1 cellular context compared by ENCODE assay signal in genomic region chr7:113118074-113118959, GRCh38.
TF ChIP-seq lines count a peak whose summit lies in the region.

A gene with protein sequence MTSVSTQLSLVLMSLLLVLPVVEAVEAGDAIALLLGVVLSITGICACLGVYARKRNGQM (minus strand): TSS chr7:113118554. CDS start chr7:113117578, 976 bp downstream.

TF ChIP-seq in K562, 482 proteins besides CTCF, POLR2A, EP300 and RAD21 (continued from another document and continues in another):
- TF ChIP-seq, protein P1, sequence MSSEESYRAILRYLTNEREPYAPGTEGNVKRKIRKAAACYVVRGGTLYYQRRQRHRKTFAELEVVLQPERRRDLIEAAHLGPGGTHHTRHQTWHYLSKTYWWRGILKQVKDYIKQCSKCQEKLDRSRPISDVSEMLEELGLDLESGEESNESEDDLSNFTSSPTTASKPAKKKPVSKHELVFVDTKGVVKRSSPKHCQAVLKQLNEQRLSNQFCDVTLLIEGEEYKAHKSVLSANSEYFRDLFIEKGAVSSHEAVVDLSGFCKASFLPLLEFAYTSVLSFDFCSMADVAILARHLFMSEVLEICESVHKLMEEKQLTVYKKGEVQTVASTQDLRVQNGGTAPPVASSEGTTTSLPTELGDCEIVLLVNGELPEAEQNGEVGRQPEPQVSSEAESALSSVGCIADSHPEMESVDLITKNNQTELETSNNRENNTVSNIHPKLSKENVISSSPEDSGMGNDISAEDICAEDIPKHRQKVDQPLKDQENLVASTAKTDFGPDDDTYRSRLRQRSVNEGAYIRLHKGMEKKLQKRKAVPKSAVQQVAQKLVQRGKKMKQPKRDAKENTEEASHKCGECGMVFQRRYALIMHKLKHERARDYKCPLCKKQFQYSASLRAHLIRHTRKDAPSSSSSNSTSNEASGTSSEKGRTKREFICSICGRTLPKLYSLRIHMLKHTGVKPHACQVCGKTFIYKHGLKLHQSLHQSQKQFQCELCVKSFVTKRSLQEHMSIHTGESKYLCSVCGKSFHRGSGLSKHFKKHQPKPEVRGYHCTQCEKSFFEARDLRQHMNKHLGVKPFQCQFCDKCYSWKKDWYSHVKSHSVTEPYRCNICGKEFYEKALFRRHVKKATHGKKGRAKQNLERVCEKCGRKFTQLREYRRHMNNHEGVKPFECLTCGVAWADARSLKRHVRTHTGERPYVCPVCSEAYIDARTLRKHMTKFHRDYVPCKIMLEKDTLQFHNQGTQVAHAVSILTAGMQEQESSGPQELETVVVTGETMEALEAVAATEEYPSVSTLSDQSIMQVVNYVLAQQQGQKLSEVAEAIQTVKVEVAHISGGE (CRISPR knock-in tag; IDR thresholded peaks at IDR 0.05) = peak in 1 of 3 experiments; percentile 35; a peak in 1 of 6 replicates
- TF ChIP-seq PTRF (tag; IDR thresholded peaks at IDR 0.05) (no peak), CXXC5 (CRISPR knock-in tag; IDR thresholded peaks at IDR 0.05) (peak; percentile 97), RFX5 (IDR thresholded peaks at IDR 0.05; ENCODE audit: low read depth, low read length) (no peak), ZFX (CRISPR knock-in tag; IDR thresholded peaks at IDR 0.05) (no peak), ARID1B (IDR thresholded peaks at IDR 0.05) (0 out of 2 replicates have a peak, but pooled peaks have one; percentile 8), ZKSCAN8 (CRISPR knock-in tag; IDR thresholded peaks at IDR 0.05) (peak; percentile 62; the same call in 1 of the 2 replicates), FOSL1 (tag; conservative IDR thresholded peaks at IDR 0.05) (no peak), KAT7 (CRISPR knock-in tag; IDR thresholded peaks at IDR 0.05; ENCODE audit: borderline replicate concordance) (peak; percentile 79), GTF2E2 (tag; IDR thresholded peaks at IDR 0.05) (peak; percentile 98), TBL1XR1 (IDR thresholded peaks at IDR 0.05; ENCODE audit: low read length in 2 of 2) (peak in 1 of 2 experiments; percentile 22; a peak in 1 of 4 replicates), YY1 (IDR thresholded peaks at IDR 0.05; ENCODE audit: borderline replicate concordance in 1 of 3, control insufficient read depth in 1 of 3, extremely low read depth in 1 of 3, insufficient read depth in 3 of 3, insufficient read length in 1 of 3, insufficient replicate concordance in 2 of 3, low read depth in 1 of 3, low read length in 2 of 3) (peak; percentile 89 to 99 (median 97)), ATF7 (IDR thresholded peaks at IDR 0.05) (peak; percentile 85), BACH1 (tag; IDR thresholded peaks at IDR 0.05) (no peak; the same call in 1 of the 2 replicates), ZNF232 (CRISPR knock-in tag; IDR thresholded peaks at IDR 0.05) (no peak), ZNF197 (CRISPR knock-in tag; IDR thresholded peaks at IDR 0.05; ENCODE audit: low read depth) (peak; percentile 90), ZSCAN32 (CRISPR knock-in tag; IDR thresholded peaks at IDR 0.05) (no peak), HIVEP1 (CRISPR knock-in tag; IDR thresholded peaks at IDR 0.05) (0 out of 2 replicates have a peak, but pooled peaks have one; percentile 8), SAFB (IDR thresholded peaks at IDR 0.05; ENCODE audit: borderline replicate concordance, low read depth, low read length) (peak; percentile 96), U2AF1 (optimal IDR thresholded peaks at IDR 0.05; ENCODE audit: low read depth, low read length) (no peak), NFE2L1 (tag; IDR thresholded peaks at IDR 0.05; ENCODE audit: borderline replicate concordance, low read depth) (no peak), ZNF121 (CRISPR knock-in tag; conservative IDR thresholded peaks at IDR 0.05) (no peak), ZNF589 (CRISPR knock-in tag; IDR thresholded peaks at IDR 0.05; ENCODE audit: low read depth) (peak; percentile 84), TBP (optimal IDR thresholded peaks at IDR 0.05; ENCODE audit: low read depth, low read length) (peak; percentile 97), RCOR1 (IDR thresholded peaks at IDR 0.05; ENCODE audit: borderline replicate concordance in 1 of 2, low read depth in 2 of 2, low read length in 2 of 2) (peak in 1 of 2 experiments; percentile 61; a peak in 1 of 4 replicates), NR2F6 (CRISPR knock-in tag; IDR thresholded peaks at IDR 0.05) (no peak), PML (IDR thresholded peaks at IDR 0.05; ENCODE audit: low read length) (peak; percentile 91), BCOR (IDR thresholded peaks at IDR 0.05) (0 out of 2 replicates have a peak, but pooled peaks have one; percentile 7), ZNF384 (IDR thresholded peaks at IDR 0.05; ENCODE audit: low read depth, low read length) (no peak), CBX3 (IDR thresholded peaks at IDR 0.05; ENCODE audit: borderline replicate concordance in 1 of 2, low read length in 2 of 2) (0 out of 3 replicates have a peak, but pooled peaks of 1 of the 2 experiments have one; percentile 43), NR2C1 (IDR thresholded peaks at IDR 0.05) (peak; percentile 75), NR2C1 (tag; IDR thresholded peaks at IDR 0.05) (peak; percentile 88), CREB5 (CRISPR knock-in tag; IDR thresholded peaks at IDR 0.05) (no peak), TEAD4 (IDR thresholded peaks at IDR 0.05; ENCODE audit: low read length) (peak; percentile 66), TEAD4 (CRISPR knock-in tag; IDR thresholded peaks at IDR 0.05; ENCODE audit: borderline replicate concordance) (no peak), RNF2 (IDR thresholded peaks at IDR 0.05) (peak; percentile 73), HNRNPLL (IDR thresholded peaks at IDR 0.05; ENCODE audit: low read depth, low read length, poor library complexity, severe bottlenecking) (no peak), JUND (IDR thresholded peaks at IDR 0.05; ENCODE audit: borderline replicate concordance, low read depth, low read length) (peak; percentile 80; the same call in 1 of the 2 replicates), JUND (tag; IDR thresholded peaks at IDR 0.05; ENCODE audit: borderline replicate concordance, low read depth, low read length) (no peak; the same call in 2 of the 3 replicates), KDM4B (IDR thresholded peaks at IDR 0.05; ENCODE audit: borderline replicate concordance in 2 of 2, low read depth in 1 of 2) (no peak), SNIP1 (IDR thresholded peaks at IDR 0.05; ENCODE audit: low read depth) (no peak)
- TF ChIP-seq, protein P2, sequence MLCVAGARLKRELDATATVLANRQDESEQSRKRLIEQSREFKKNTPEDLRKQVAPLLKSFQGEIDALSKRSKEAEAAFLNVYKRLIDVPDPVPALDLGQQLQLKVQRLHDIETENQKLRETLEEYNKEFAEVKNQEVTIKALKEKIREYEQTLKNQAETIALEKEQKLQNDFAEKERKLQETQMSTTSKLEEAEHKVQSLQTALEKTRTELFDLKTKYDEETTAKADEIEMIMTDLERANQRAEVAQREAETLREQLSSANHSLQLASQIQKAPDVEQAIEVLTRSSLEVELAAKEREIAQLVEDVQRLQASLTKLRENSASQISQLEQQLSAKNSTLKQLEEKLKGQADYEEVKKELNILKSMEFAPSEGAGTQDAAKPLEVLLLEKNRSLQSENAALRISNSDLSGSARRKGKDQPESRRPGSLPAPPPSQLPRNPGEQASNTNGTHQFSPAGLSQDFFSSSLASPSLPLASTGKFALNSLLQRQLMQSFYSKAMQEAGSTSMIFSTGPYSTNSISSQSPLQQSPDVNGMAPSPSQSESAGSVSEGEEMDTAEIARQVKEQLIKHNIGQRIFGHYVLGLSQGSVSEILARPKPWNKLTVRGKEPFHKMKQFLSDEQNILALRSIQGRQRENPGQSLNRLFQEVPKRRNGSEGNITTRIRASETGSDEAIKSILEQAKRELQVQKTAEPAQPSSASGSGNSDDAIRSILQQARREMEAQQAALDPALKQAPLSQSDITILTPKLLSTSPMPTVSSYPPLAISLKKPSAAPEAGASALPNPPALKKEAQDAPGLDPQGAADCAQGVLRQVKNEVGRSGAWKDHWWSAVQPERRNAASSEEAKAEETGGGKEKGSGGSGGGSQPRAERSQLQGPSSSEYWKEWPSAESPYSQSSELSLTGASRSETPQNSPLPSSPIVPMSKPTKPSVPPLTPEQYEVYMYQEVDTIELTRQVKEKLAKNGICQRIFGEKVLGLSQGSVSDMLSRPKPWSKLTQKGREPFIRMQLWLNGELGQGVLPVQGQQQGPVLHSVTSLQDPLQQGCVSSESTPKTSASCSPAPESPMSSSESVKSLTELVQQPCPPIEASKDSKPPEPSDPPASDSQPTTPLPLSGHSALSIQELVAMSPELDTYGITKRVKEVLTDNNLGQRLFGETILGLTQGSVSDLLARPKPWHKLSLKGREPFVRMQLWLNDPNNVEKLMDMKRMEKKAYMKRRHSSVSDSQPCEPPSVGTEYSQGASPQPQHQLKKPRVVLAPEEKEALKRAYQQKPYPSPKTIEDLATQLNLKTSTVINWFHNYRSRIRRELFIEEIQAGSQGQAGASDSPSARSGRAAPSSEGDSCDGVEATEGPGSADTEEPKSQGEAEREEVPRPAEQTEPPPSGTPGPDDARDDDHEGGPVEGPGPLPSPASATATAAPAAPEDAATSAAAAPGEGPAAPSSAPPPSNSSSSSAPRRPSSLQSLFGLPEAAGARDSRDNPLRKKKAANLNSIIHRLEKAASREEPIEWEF (CRISPR knock-in tag; IDR thresholded peaks at IDR 0.05) = no peak
- TF ChIP-seq, protein P3, sequence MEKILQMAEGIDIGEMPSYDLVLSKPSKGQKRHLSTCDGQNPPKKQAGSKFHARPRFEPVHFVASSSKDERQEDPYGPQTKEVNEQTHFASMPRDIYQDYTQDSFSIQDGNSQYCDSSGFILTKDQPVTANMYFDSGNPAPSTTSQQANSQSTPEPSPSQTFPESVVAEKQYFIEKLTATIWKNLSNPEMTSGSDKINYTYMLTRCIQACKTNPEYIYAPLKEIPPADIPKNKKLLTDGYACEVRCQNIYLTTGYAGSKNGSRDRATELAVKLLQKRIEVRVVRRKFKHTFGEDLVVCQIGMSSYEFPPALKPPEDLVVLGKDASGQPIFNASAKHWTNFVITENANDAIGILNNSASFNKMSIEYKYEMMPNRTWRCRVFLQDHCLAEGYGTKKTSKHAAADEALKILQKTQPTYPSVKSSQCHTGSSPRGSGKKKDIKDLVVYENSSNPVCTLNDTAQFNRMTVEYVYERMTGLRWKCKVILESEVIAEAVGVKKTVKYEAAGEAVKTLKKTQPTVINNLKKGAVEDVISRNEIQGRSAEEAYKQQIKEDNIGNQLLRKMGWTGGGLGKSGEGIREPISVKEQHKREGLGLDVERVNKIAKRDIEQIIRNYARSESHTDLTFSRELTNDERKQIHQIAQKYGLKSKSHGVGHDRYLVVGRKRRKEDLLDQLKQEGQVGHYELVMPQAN (IDR thresholded peaks at IDR 0.05; ENCODE audit: borderline replicate concordance) = no peak
- TF ChIP-seq, protein P4, sequence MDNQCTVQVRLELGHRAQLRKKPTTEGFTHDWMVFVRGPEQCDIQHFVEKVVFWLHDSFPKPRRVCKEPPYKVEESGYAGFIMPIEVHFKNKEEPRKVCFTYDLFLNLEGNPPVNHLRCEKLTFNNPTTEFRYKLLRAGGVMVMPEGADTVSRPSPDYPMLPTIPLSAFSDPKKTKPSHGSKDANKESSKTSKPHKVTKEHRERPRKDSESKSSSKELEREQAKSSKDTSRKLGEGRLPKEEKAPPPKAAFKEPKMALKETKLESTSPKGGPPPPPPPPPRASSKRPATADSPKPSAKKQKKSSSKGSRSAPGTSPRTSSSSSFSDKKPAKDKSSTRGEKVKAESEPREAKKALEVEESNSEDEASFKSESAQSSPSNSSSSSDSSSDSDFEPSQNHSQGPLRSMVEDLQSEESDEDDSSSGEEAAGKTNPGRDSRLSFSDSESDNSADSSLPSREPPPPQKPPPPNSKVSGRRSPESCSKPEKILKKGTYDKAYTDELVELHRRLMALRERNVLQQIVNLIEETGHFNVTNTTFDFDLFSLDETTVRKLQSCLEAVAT (IDR thresholded peaks at IDR 0.05) = peak in 1 of 2 experiments; percentile 36; a peak in 1 of 4 replicates
- TF ChIP-seq, protein P5, sequence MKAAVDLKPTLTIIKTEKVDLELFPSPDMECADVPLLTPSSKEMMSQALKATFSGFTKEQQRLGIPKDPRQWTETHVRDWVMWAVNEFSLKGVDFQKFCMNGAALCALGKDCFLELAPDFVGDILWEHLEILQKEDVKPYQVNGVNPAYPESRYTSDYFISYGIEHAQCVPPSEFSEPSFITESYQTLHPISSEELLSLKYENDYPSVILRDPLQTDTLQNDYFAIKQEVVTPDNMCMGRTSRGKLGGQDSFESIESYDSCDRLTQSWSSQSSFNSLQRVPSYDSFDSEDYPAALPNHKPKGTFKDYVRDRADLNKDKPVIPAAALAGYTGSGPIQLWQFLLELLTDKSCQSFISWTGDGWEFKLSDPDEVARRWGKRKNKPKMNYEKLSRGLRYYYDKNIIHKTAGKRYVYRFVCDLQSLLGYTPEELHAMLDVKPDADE (conservative IDR thresholded peaks at IDR 0.05; ENCODE audit: control insufficient read depth, low read depth, low read length) = peak; percentile 93
- TF ChIP-seq, protein P6, sequence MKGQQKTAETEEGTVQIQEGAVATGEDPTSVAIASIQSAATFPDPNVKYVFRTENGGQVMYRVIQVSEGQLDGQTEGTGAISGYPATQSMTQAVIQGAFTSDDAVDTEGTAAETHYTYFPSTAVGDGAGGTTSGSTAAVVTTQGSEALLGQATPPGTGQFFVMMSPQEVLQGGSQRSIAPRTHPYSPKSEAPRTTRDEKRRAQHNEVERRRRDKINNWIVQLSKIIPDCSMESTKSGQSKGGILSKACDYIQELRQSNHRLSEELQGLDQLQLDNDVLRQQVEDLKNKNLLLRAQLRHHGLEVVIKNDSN (CRISPR knock-in tag; IDR thresholded peaks at IDR 0.05) = peak; percentile 24; the same call in 1 of the 2 replicates
